Comparison of ENCODE assay signal across 1 cellular context in genomic region chr18:3652380-3653262, GRCh38.
TF ChIP-seq lines count a peak whose summit lies in the region.

No MANE protein-coding gene starts in this region.

TF ChIP-seq in IMR-90, 13 proteins besides CTCF, POLR2A, EP300 and RAD21 (continued from another document):
- TF ChIP-seq RFX5 (IDR thresholded peaks at IDR 0.05; ENCODE audit: low read depth, low read length) (no peak), MXI1 (IDR thresholded peaks at IDR 0.05; ENCODE audit: borderline replicate concordance, low read depth, low read length) (0 out of 2 replicates have a peak, but pooled peaks have one; percentile 20), ELK1 (IDR thresholded peaks at IDR 0.05; ENCODE audit: borderline replicate concordance, low read depth, low read length) (no peak), RCOR1 (IDR thresholded peaks at IDR 0.05; ENCODE audit: insufficient replicate concordance, low read length) (no peak), MAZ (IDR thresholded peaks at IDR 0.05; ENCODE audit: borderline replicate concordance, low read depth, low read length) (peak; percentile 63; the same call in 1 of the 2 replicates), BHLHE40 (IDR thresholded peaks at IDR 0.05; ENCODE audit: low read depth, low read length) (peak; percentile 56)
